Comparison of ENCODE assay signal across 28 cellular contexts in the genomic region with DNA sequence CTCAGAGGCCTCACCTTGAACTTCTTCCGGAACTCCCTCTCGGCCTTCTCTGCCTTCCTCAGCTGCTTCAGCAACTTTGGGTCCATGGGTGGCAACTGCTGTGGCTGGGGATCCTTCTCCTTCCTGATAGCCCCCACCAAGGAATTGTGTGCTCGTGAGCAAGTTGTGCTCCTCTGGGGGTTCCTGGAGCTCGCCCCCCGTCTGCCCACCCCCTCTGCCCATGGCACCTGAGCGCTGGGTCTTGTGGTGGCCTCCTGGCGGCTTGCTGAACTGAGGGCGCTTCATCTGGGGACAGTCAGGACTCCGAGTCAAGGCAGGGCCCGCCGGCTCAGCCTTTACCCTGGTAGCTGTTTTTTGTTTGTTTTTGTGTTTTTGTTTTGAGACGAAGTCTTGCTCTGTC. TPM values are rescaled to one million over a fixed set of nuclear protein-coding genes. Genes with fewer than 3 reads are reported as not detected.
A peak's percentile ranks its signal among the peaks of the same experiment; 100 is the strongest.
DNase-seq lines count a peak whose midpoint lies in the region; ATAC-seq and TF ChIP-seq lines count a peak whose summit lies in the region.
"Had no signal": no experiment of that assay in that cellular context is flagged by ENCODE, and none has a peak within 500 bp of the region (broad histone marks: within the 10 kb centered on the region; RNA-seq: fewer than 3 reads in every experiment).

No MANE protein-coding gene starts in this region.

- H2AFZ ChIP-seq in GM23338: no peak overlapping the region

- BruUV-seq in A673 (replicated peaks; lab: Mats Ljungman, UMichigan): no TSS peak

- no peak overlapping the region for H3K4me3 Mint-ChIP-seq in activated naive CD8-positive, alpha-beta T cell treated with anti-CD3 and anti-CD28 coated beads, Interleukin-2, amount 10 ng/mL, durations not matched to agents 7 days and 5 days
- no peak overlapping the region for H3K4me3 Mint-ChIP-seq in activated naive CD8-positive, alpha-beta T cell treated with anti-CD3 and anti-CD28 coated beads, Interleukin-2, amount 50 U/mL, for 24 hours
- no peak overlapping the region; the same call in 2 of the 3 replicates for H3K4me3 Mint-ChIP-seq in GM23338
- no peak overlapping the region for H3K4me3 Mint-ChIP-seq in activated T-helper 1 cell treated with anti-CD3 and anti-CD28 coated beads, Interleukin-12 subunit alpha, Interleukin-12 subunit beta, Interleukin-2, Interleukin-4 antibody, amounts not matched to agents 30 ng/mL and 10 ng/mL and 1 ng/mL, durations not matched to agents 14 hours and 24 hours and 36 hours
- H3K4me3 Mint-ChIP-seq: activated CD4-positive, alpha-beta memory T cell treated with anti-CD3 and anti-CD28 coated beads, Interleukin-2, amount 10 ng/mL, durations not matched to agents 7 days and 5 days; activated T-cell treated with anti-CD3 and anti-CD28 coated beads, Interleukin-2, amount 50 U/mL, for 4 hours; brain; CD4-positive, CD25-positive, alpha-beta regulatory T cell; T-helper 2 cell treated with Interferon-gamma antibody and Interleukin-4, amounts not matched to agents 5 μg/mL and 100 μg/mL, for 36 hours had no signal

- TF ChIP-seq CTCF in GM23338 (conservative IDR thresholded peaks at IDR 0.05; ENCODE audit: low read depth in 2 of 2): no peak
- TF ChIP-seq CTCF in neutrophil (IDR thresholded peaks at IDR 0.05): no peak
- no peak for TF ChIP-seq CTCF in A673 (conservative IDR thresholded peaks at IDR 0.05; ENCODE audit: low read depth, low read length)

- no peaks in the 10 kb centered on the region for H3K79me2 ChIP-seq in GM23338 (replicated peaks; ENCODE audit: insufficient read depth)

- H3K9me3 Mint-ChIP-seq in activated naive CD8-positive, alpha-beta T cell treated with anti-CD3 and anti-CD28 coated beads, Interleukin-2, amount 10 ng/mL, durations not matched to agents 7 days and 5 days: no peaks in the 10 kb centered on the region
- H3K9me3 Mint-ChIP-seq in activated naive CD8-positive, alpha-beta T cell treated with anti-CD3 and anti-CD28 coated beads, Interleukin-2, amount 50 U/mL, for 24 hours: no peaks in the 10 kb centered on the region
- H3K9me3 Mint-ChIP-seq in GM23338: no peaks in the 10 kb centered on the region; the same call in 2 of the 3 replicates
- no peaks in the 10 kb centered on the region for H3K9me3 Mint-ChIP-seq in activated T-helper 1 cell treated with anti-CD3 and anti-CD28 coated beads, Interleukin-12 subunit alpha, Interleukin-12 subunit beta, Interleukin-2, Interleukin-4 antibody, amounts not matched to agents 30 ng/mL and 10 ng/mL and 1 ng/mL, durations not matched to agents 14 hours and 24 hours and 36 hours
- H3K9me3 Mint-ChIP-seq: activated CD4-positive, alpha-beta memory T cell treated with anti-CD3 and anti-CD28 coated beads, Interleukin-2, amount 10 ng/mL, durations not matched to agents 7 days and 5 days; activated T-cell treated with anti-CD3 and anti-CD28 coated beads, Interleukin-2, amount 50 U/mL, for 4 hours; brain; T-helper 2 cell treated with Interferon-gamma antibody and Interleukin-4, amounts not matched to agents 5 μg/mL and 100 μg/mL, for 36 hours had no signal

- H3K27me3 ChIP-seq in GM23338 (ENCODE audit: insufficient read depth) (no peaks in the 10 kb centered on the region), neutrophil (no peaks in the 10 kb centered on the region), A673 (replicated peaks; ENCODE audit: insufficient read depth, low read depth, low read length, poor library complexity) (no peaks in the 10 kb centered on the region)
- H3K27me3 ChIP-seq: Peyer's patch had no signal

- H3K36me3 Mint-ChIP-seq in activated naive CD8-positive, alpha-beta T cell treated with anti-CD3 and anti-CD28 coated beads, Interleukin-2, amount 10 ng/mL, durations not matched to agents 7 days and 5 days: peaks cover 22% of the 10 kb centered on the region
- H3K36me3 Mint-ChIP-seq in activated naive CD8-positive, alpha-beta T cell treated with anti-CD3 and anti-CD28 coated beads, Interleukin-2, amount 50 U/mL, for 24 hours (ENCODE audit: low read depth): peaks cover 26% of the 10 kb centered on the region
- H3K36me3 Mint-ChIP-seq in GM23338 (ENCODE audit: low read depth): peaks cover 42% of the 10 kb centered on the region
- H3K36me3 Mint-ChIP-seq in activated T-helper 1 cell treated with anti-CD3 and anti-CD28 coated beads, Interleukin-12 subunit alpha, Interleukin-12 subunit beta, Interleukin-2, Interleukin-4 antibody, amounts not matched to agents 30 ng/mL and 10 ng/mL and 1 ng/mL, durations not matched to agents 14 hours and 24 hours and 36 hours (ENCODE audit: low read depth): peaks cover 18% of the 10 kb centered on the region

- peak overlapping the region; percentile 51 for H3K27ac Mint-ChIP-seq in activated naive CD8-positive, alpha-beta T cell treated with anti-CD3 and anti-CD28 coated beads, Interleukin-2, amount 10 ng/mL, durations not matched to agents 7 days and 5 days
- H3K27ac Mint-ChIP-seq in activated naive CD8-positive, alpha-beta T cell treated with anti-CD3 and anti-CD28 coated beads, Interleukin-2, amount 50 U/mL, for 24 hours: no peak overlapping the region
- H3K27ac Mint-ChIP-seq in GM23338: peak overlapping the region; percentile 72; the same call in 1 of the 2 replicates
- H3K27ac Mint-ChIP-seq in activated T-helper 1 cell treated with anti-CD3 and anti-CD28 coated beads, Interleukin-12 subunit alpha, Interleukin-12 subunit beta, Interleukin-2, Interleukin-4 antibody, amounts not matched to agents 30 ng/mL and 10 ng/mL and 1 ng/mL, durations not matched to agents 14 hours and 24 hours and 36 hours: peak overlapping the region; percentile 48
- H3K27ac Mint-ChIP-seq: activated CD4-positive, alpha-beta memory T cell treated with anti-CD3 and anti-CD28 coated beads, Interleukin-2, amount 10 ng/mL, durations not matched to agents 7 days and 5 days; T-helper 2 cell treated with Interferon-gamma antibody and Interleukin-4, amounts not matched to agents 5 μg/mL and 100 μg/mL, for 36 hours had no signal

- no peaks in the 10 kb centered on the region for H3K27me3 Mint-ChIP-seq in activated naive CD8-positive, alpha-beta T cell treated with anti-CD3 and anti-CD28 coated beads, Interleukin-2, amount 10 ng/mL, durations not matched to agents 7 days and 5 days
- no peaks in the 10 kb centered on the region for H3K27me3 Mint-ChIP-seq in activated naive CD8-positive, alpha-beta T cell treated with anti-CD3 and anti-CD28 coated beads, Interleukin-2, amount 50 U/mL, for 24 hours
- H3K27me3 Mint-ChIP-seq in GM23338 (ENCODE audit: insufficient read depth, low read depth, poor library complexity): peaks cover 20% of the 10 kb centered on the region
- H3K27me3 Mint-ChIP-seq in activated T-helper 1 cell treated with anti-CD3 and anti-CD28 coated beads, Interleukin-12 subunit alpha, Interleukin-12 subunit beta, Interleukin-2, Interleukin-4 antibody, amounts not matched to agents 30 ng/mL and 10 ng/mL and 1 ng/mL, durations not matched to agents 14 hours and 24 hours and 36 hours (ENCODE audit: insufficient read depth): no peaks in the 10 kb centered on the region
- H3K27me3 Mint-ChIP-seq: activated CD4-positive, alpha-beta memory T cell treated with anti-CD3 and anti-CD28 coated beads, Interleukin-2, amount 10 ng/mL, durations not matched to agents 7 days and 5 days; CD4-positive, CD25-positive, alpha-beta regulatory T cell had no signal

- no peak overlapping the region for H3K4me2 ChIP-seq in GM23338

- peaks cover 12% of the 10 kb centered on the region; the same call in 1 of the 2 replicates for H4K20me1 ChIP-seq in GM23338 (replicated peaks; ENCODE audit: insufficient read depth)

- intact Hi-C loops in activated T-helper 1 cell treated with anti-CD3 and anti-CD28 coated beads, Interleukin-12 subunit alpha, Interleukin-12 subunit beta, Interleukin-2, Interleukin-4 antibody, amounts not matched to agents 30 ng/mL and 10 ng/mL and 1 ng/mL, durations not matched to agents 14 hours and 24 hours and 36 hours (cut with micrococcal nuclease): no loop called here
- intact Hi-C loops in A673 (cut with micrococcal nuclease; ENCODE audit: unreplicated experiment): no loop called here

- H3K4me1 ChIP-seq in GM23338 (ENCODE audit: insufficient read depth) (no peaks in the 10 kb centered on the region), neutrophil (ENCODE audit: control insufficient read depth in 1 of 2, insufficient read depth in 1 of 2, low read depth in 1 of 2, low read length in 1 of 2) (peaks cover 95 to 98% of the 10 kb centered on the region in 2 experiments), A673 (ENCODE audit: insufficient read depth, low read length, poor library complexity, severe bottlenecking) (no peaks in the 10 kb centered on the region)

- H3K9me2 ChIP-seq in GM23338 (ENCODE audit: insufficient read depth): no peaks in the 10 kb centered on the region

- peaks cover 44% of the 10 kb centered on the region for H3F3A ChIP-seq in GM23338 (replicated peaks; ENCODE audit: low read depth)

- DNase-seq in activated naive CD8-positive, alpha-beta T cell treated with anti-CD3 and anti-CD28 coated beads, Interleukin-2, amount 10 ng/mL, durations not matched to agents 7 days and 5 days: no peak
- no peak for DNase-seq in activated naive CD8-positive, alpha-beta T cell treated with anti-CD3 and anti-CD28 coated beads, Interleukin-2, amount 50 U/mL, for 24 hours
- DNase-seq in GM23338 (ENCODE audit: low spot score) (no peak), T-helper 1 cell (no peak), A673 (ENCODE audit: low spot score) (no peak)
- DNase-seq in activated T-helper 1 cell treated with anti-CD3 and anti-CD28 coated beads, Interleukin-12 subunit alpha, Interleukin-12 subunit beta, Interleukin-2, Interleukin-4 antibody, amounts not matched to agents 30 ng/mL and 10 ng/mL and 1 ng/mL, durations not matched to agents 14 hours and 24 hours and 36 hours (ENCODE audit: low spot score): no peak
- no peak for DNase-seq in stimulated activated CD4-positive, alpha-beta T cell treated with anti-CD3 and anti-CD28 coated beads, Interleukin-4, amount 100 ng/mL, for 1 hour
- DNase-seq: activated CD4-positive, alpha-beta memory T cell treated with anti-CD3 and anti-CD28 coated beads, Interleukin-2, amount 10 ng/mL, durations not matched to agents 7 days and 5 days; activated T-cell treated with anti-CD3 and anti-CD28 coated beads, Interleukin-2, amount 50 U/mL, for 4 hours; CD4-positive, CD25-positive, alpha-beta regulatory T cell; DMS 273 treated with DMSO at 0.1 percent for 48 hours; kidney glomerular epithelial cell; mesenchymal stem cell; NCI-H1417 treated with DMSO at 0.1 percent for 48 hours; NCI-H2107; NCI-H446 treated with DMSO at 0.1 percent for 48 hours; NK-92 treated with Interleukin-12 subunit alpha and Interleukin-12 subunit beta, amount 100 ng/mL, for 24 hours; Peyer's patch; WERI-Rb-1 had no signal

- H3K9me3 ChIP-seq in neutrophil (no peaks in the 10 kb centered on the region), A673 (ENCODE audit: low read depth, low read length, poor library complexity, severe bottlenecking) (no peaks in the 10 kb centered on the region)
- H3K9me3 ChIP-seq: Peyer's patch had no signal

- POLR2A ChIA-PET in activated naive CD8-positive, alpha-beta T cell treated with anti-CD3 and anti-CD28 coated beads, Interleukin-2, amount 10 ng/mL, durations not matched to agents 7 days and 5 days (lab: Charles Lee): no interaction called here
- POLR2A ChIA-PET in A673 (lab: Charles Lee; ENCODE audit: low non-redundant PET): no interaction called here

- CTCF ChIA-PET in A673 (lab: Charles Lee): no interaction called here

- ATAC-seq in activated naive CD8-positive, alpha-beta T cell treated with anti-CD3 and anti-CD28 coated beads, Interleukin-2, amount 10 ng/mL, durations not matched to agents 7 days and 5 days (ENCODE audit: low read depth): no peak
- ATAC-seq in activated naive CD8-positive, alpha-beta T cell treated with anti-CD3 and anti-CD28 coated beads, Interleukin-2, amount 50 U/mL, for 24 hours: no peak
- no peak; the same call in 2 of the 3 replicates for ATAC-seq in GM23338
- ATAC-seq: activated T-cell treated with anti-CD3 and anti-CD28 coated beads, Interleukin-2, amount 50 U/mL, for 4 hours had no signal

- H3K27ac ChIP-seq in GM23338 (ENCODE audit: low read depth) (peak overlapping the region; percentile 88; the same call in 1 of the 2 replicates), neutrophil (peak overlapping the region; percentile 98), A673 (ENCODE audit: low read depth, low read length, poor library complexity, severe bottlenecking) (no peak overlapping the region)
- H3K27ac ChIP-seq: Peyer's patch, WERI-Rb-1 had no signal

- H3K4me1 Mint-ChIP-seq in activated naive CD8-positive, alpha-beta T cell treated with anti-CD3 and anti-CD28 coated beads, Interleukin-2, amount 10 ng/mL, durations not matched to agents 7 days and 5 days: peaks cover 40% of the 10 kb centered on the region
- H3K4me1 Mint-ChIP-seq in activated naive CD8-positive, alpha-beta T cell treated with anti-CD3 and anti-CD28 coated beads, Interleukin-2, amount 50 U/mL, for 24 hours: peaks cover 38% of the 10 kb centered on the region
- H3K4me1 Mint-ChIP-seq in GM23338: peaks cover 22% of the 10 kb centered on the region
- H3K4me1 Mint-ChIP-seq in activated T-helper 1 cell treated with anti-CD3 and anti-CD28 coated beads, Interleukin-12 subunit alpha, Interleukin-12 subunit beta, Interleukin-2, Interleukin-4 antibody, amounts not matched to agents 30 ng/mL and 10 ng/mL and 1 ng/mL, durations not matched to agents 14 hours and 24 hours and 36 hours (ENCODE audit: low read depth): peaks cover 21% of the 10 kb centered on the region

- peaks cover 13% of the 10 kb centered on the region for H3K36me3 ChIP-seq in GM23338 (ENCODE audit: insufficient read depth)
- peaks cover 66% of the 10 kb centered on the region for H3K36me3 ChIP-seq in neutrophil
- peaks cover 32% of the 10 kb centered on the region for H3K36me3 ChIP-seq in A673 (ENCODE audit: insufficient read depth, low read length, poor library complexity, severe bottlenecking)

- H3K4me3 ChIP-seq in GM23338 (no peak overlapping the region), neutrophil (ENCODE audit: low read depth in 1 of 2, low read length in 1 of 2) (no peak overlapping the region), A673 (ENCODE audit: low read depth, low read length, poor library complexity, severe bottlenecking) (no peak overlapping the region)
- H3K4me3 ChIP-seq: Peyer's patch had no signal

RNA-seq across cellular contexts. Expression of a gene that starts 11.6 kb away (rescaled TPM):
- total RNA-seq in activated naive CD8-positive, alpha-beta T cell treated with anti-CD3 and anti-CD28 coated beads, Interleukin-2, amount 10 ng/mL, durations not matched to agents 7 days and 5 days: 1 to 10 TPM; 2.3 to 2.5 TPM
- total RNA-seq in GM23338 (2014; rRNA removed; shearing (Covaris generic)): 0.07 and 0.31 TPM in 2 replicates
- 0.54 TPM in 1 of 2 replicates, not detected in the other for polyA plus RNA-seq in GM23338 (2016; fragmentation: Nextera tagmentation; extraction: Ambion mirVana)
- 0.10 and 0.44 TPM in 2 replicates for total RNA-seq in activated T-helper 1 cell treated with anti-CD3 and anti-CD28 coated beads, Interleukin-12 subunit alpha, Interleukin-12 subunit beta, Interleukin-2, Interleukin-4 antibody, amounts not matched to agents 30 ng/mL and 10 ng/mL and 1 ng/mL, durations not matched to agents 14 hours and 24 hours and 36 hours
- 0.42 and 0.49 TPM in 2 replicates for total RNA-seq in A673 (2021)
- total RNA-seq: glomerular endothelial cell, H4, M059J, myocyte, SK-MEL-5 had no signal
- polyA plus RNA-seq: AG04450 had no signal

RNA-seq across cellular contexts. Expression of a gene that starts 23.1 kb away (rescaled TPM):
- total RNA-seq in activated naive CD8-positive, alpha-beta T cell treated with anti-CD3 and anti-CD28 coated beads, Interleukin-2, amount 10 ng/mL, durations not matched to agents 7 days and 5 days: 10 to 100 TPM; 38.2 to 40.5 TPM
- total RNA-seq in GM23338 (2014; rRNA removed; shearing (Covaris generic)): 29.2 and 45.0 TPM in 2 replicates
- polyA plus RNA-seq in GM23338 (2016; fragmentation: Nextera tagmentation; extraction: Ambion mirVana): 27.4 and 31.6 TPM in 2 replicates
- total RNA-seq in activated T-helper 1 cell treated with anti-CD3 and anti-CD28 coated beads, Interleukin-12 subunit alpha, Interleukin-12 subunit beta, Interleukin-2, Interleukin-4 antibody, amounts not matched to agents 30 ng/mL and 10 ng/mL and 1 ng/mL, durations not matched to agents 14 hours and 24 hours and 36 hours: 22.1 and 23.6 TPM in 2 replicates
- 26.0 and 26.7 TPM in 2 replicates for total RNA-seq in A673 (2021)

RNA-seq across cellular contexts. Expression of a gene that starts 46.1 kb away (rescaled TPM):
- total RNA-seq in activated naive CD8-positive, alpha-beta T cell treated with anti-CD3 and anti-CD28 coated beads, Interleukin-2, amount 10 ng/mL, durations not matched to agents 7 days and 5 days: 100 to 1,000 TPM; 188 to 198 TPM
- 359 and 389 TPM in 2 replicates for total RNA-seq in GM23338 (2014; rRNA removed; shearing (Covaris generic))
- 276 and 291 TPM in 2 replicates for polyA plus RNA-seq in GM23338 (2016; fragmentation: Nextera tagmentation; extraction: Ambion mirVana)
- total RNA-seq in activated T-helper 1 cell treated with anti-CD3 and anti-CD28 coated beads, Interleukin-12 subunit alpha, Interleukin-12 subunit beta, Interleukin-2, Interleukin-4 antibody, amounts not matched to agents 30 ng/mL and 10 ng/mL and 1 ng/mL, durations not matched to agents 14 hours and 24 hours and 36 hours: 323 and 331 TPM in 2 replicates
- 413 and 436 TPM in 2 replicates for total RNA-seq in A673 (2021)
